ENCODE assay signal across 9 cellular contexts in genomic region chr1:44609412-44609767, GRCh38.
A peak's percentile ranks its signal among the peaks of the same experiment; 100 is the strongest.
DNase-seq lines count a peak whose midpoint lies in the region; ATAC-seq, FAIRE-seq and TF ChIP-seq lines count a peak whose summit lies in the region.
"Had no signal": no experiment of that assay in that cellular context is flagged by ENCODE, and none has a peak within 500 bp of the region (broad histone marks: within the 10 kb centered on the region; RNA-seq: fewer than 3 reads in every experiment).

No MANE protein-coding gene starts in this region.

- CTCF ChIA-PET in A549 (lab: Yijun Ruan, JAX): interaction anchor here (0.9 to 3.6 kb wide), 4 partner anchors 8 to 42 kb away, joined by 3 to 24 read pairs (median 8); no protein-coding TSS in a partner anchor

- H3K9me3 Mint-ChIP-seq in GM23338: no peaks in the 10 kb centered on the region
- H3K9me3 Mint-ChIP-seq in effector memory CD8-positive, alpha-beta T cell: no peaks in the 10 kb centered on the region
- no peaks in the 10 kb centered on the region for H3K9me3 Mint-ChIP-seq in nephron progenitor cell
- H3K9me3 Mint-ChIP-seq: activated naive CD4-positive, alpha-beta T cell treated with anti-CD3 and anti-CD28 coated beads, Interleukin-2, amount 50 U/mL, for 24 hours had no signal

- H3K36me3 ChIP-seq in GM23338 (ENCODE audit: insufficient read depth) (no peaks in the 10 kb centered on the region), SU-DHL-6 (ENCODE audit: low read length) (no peaks in the 10 kb centered on the region)

- TF ChIP-seq RAD21 in A549 (conservative IDR thresholded peaks at IDR 0.05 in 1 of 2, IDR thresholded peaks at IDR 0.05 in 1 of 2): peak in 1 of 2 experiments; percentile 45; a peak in 2 of 5 replicates

- H3K27me3 ChIP-seq in GM23338 (ENCODE audit: insufficient read depth): no peaks in the 10 kb centered on the region
- no peaks in the 10 kb centered on the region for H3K27me3 ChIP-seq in SU-DHL-6 (ENCODE audit: low read length)

- H3K9me3 ChIP-seq in A549 (no peaks in the 10 kb centered on the region), SU-DHL-6 (ENCODE audit: insufficient read depth, low read length) (no peaks in the 10 kb centered on the region)

- POLR2A ChIA-PET in A549 (lab: Yijun Ruan, JAX): no interaction called here

- ATAC-seq in A549: peak; percentile 55 to 86; a peak in 3 of 6 replicates
- ATAC-seq in GM23338: peak; percentile 92
- ATAC-seq in effector memory CD8-positive, alpha-beta T cell (replicated peaks): no peak
- ATAC-seq in GM18870 (IDR thresholded peaks at IDR 0.05; ENCODE audit: unreplicated experiment): no peak
- no peak for ATAC-seq in GM21515 (IDR thresholded peaks at IDR 0.05; ENCODE audit: unreplicated experiment)
- no peak for ATAC-seq in GM21360 (IDR thresholded peaks at IDR 0.05; ENCODE audit: unreplicated experiment)

- no peak for TF ChIP-seq POLR2A in A549 (IDR thresholded peaks at IDR 0.05; ENCODE audit: low read length)

- H3K4me3 Mint-ChIP-seq in GM23338: no peak overlapping the region
- no peak overlapping the region for H3K4me3 Mint-ChIP-seq in effector memory CD8-positive, alpha-beta T cell
- H3K4me3 Mint-ChIP-seq in nephron progenitor cell: no peak overlapping the region
- H3K4me3 Mint-ChIP-seq: activated naive CD4-positive, alpha-beta T cell treated with anti-CD3 and anti-CD28 coated beads, Interleukin-2, amount 50 U/mL, for 24 hours had no signal

- no peak overlapping the region for H2AFZ ChIP-seq in GM23338
- H2AFZ ChIP-seq in SU-DHL-6 (ENCODE audit: low read depth, low read length, severe bottlenecking): no peak overlapping the region

- H3K4me3 ChIP-seq in A549 (no peak overlapping the region), GM23338 (no peak overlapping the region), SU-DHL-6 (ENCODE audit: insufficient read depth, low read length, poor library complexity, severe bottlenecking) (no peak overlapping the region)

- H3K9me2 ChIP-seq in GM23338 (ENCODE audit: insufficient read depth): peaks cover 2% of the 10 kb centered on the region; the same call in 1 of the 2 replicates
- H3K9me2 ChIP-seq in SU-DHL-6 (replicated peaks; ENCODE audit: insufficient read depth, low read length): no peaks in the 10 kb centered on the region

- no peak overlapping the region for H3K9ac ChIP-seq in SU-DHL-6 (ENCODE audit: low read length)

- H3K36me3 Mint-ChIP-seq in GM23338 (ENCODE audit: low read depth): no peaks in the 10 kb centered on the region; the same call in 2 of the 3 replicates
- H3K36me3 Mint-ChIP-seq in effector memory CD8-positive, alpha-beta T cell (ENCODE audit: insufficient read depth): no peaks in the 10 kb centered on the region
- H3K36me3 Mint-ChIP-seq in nephron progenitor cell (ENCODE audit: low read depth): no peaks in the 10 kb centered on the region
- H3K36me3 Mint-ChIP-seq: activated naive CD4-positive, alpha-beta T cell treated with anti-CD3 and anti-CD28 coated beads, Interleukin-2, amount 50 U/mL, for 24 hours had no signal

- no peaks in the 10 kb centered on the region for H3K4me1 ChIP-seq in A549
- H3K4me1 ChIP-seq in GM23338 (ENCODE audit: insufficient read depth): peaks cover 16% of the 10 kb centered on the region

- no peak for FAIRE-seq in A549 (lab: Jason Lieb, UNC)

- DNase-seq in A549 (ENCODE audit: low read depth in 1 of 2, low spot score in 1 of 2) (peak in 1 of 2 experiments; percentile 30), GM23338 (ENCODE audit: low spot score) (peak; percentile 91), nephron progenitor cell (peak; percentile 77)
- DNase-seq in effector memory CD8-positive, alpha-beta T cell: peak; percentile 13 to 29 (median 20)

- H4K20me1 ChIP-seq in GM23338 (replicated peaks; ENCODE audit: insufficient read depth): no peaks in the 10 kb centered on the region; the same call in none of the 2 replicates
- no peaks in the 10 kb centered on the region for H4K20me1 ChIP-seq in SU-DHL-6 (ENCODE audit: low read depth, low read length)

- H3K27me3 Mint-ChIP-seq in GM23338 (ENCODE audit: insufficient read depth, low read depth, poor library complexity) (peaks cover 13% of the 10 kb centered on the region), nephron progenitor cell (ENCODE audit: low read depth, poor library complexity) (peaks cover 33% of the 10 kb centered on the region)
- H3K27me3 Mint-ChIP-seq in effector memory CD8-positive, alpha-beta T cell: peaks cover 6 to 11% of the 10 kb centered on the region in 2 donors
- H3K27me3 Mint-ChIP-seq: activated naive CD4-positive, alpha-beta T cell treated with anti-CD3 and anti-CD28 coated beads, Interleukin-2, amount 50 U/mL, for 24 hours had no signal

- no peaks in the 10 kb centered on the region for H3F3A ChIP-seq in GM23338 (replicated peaks; ENCODE audit: low read depth)
- H3F3A ChIP-seq in SU-DHL-6 (ENCODE audit: insufficient read depth): no peaks in the 10 kb centered on the region

- H3K27ac ChIP-seq in A549: no peak overlapping the region
- H3K27ac ChIP-seq in GM23338 (ENCODE audit: low read depth): no peak overlapping the region
- H3K27ac ChIP-seq in SU-DHL-6 (ENCODE audit: low read depth, low read length): no peak overlapping the region

- peak; percentile 26; the same call in 1 of the 3 replicates for TF ChIP-seq CTCF in A549 (IDR thresholded peaks at IDR 0.05)
- TF ChIP-seq CTCF in GM23338 (conservative IDR thresholded peaks at IDR 0.05; ENCODE audit: low read depth in 2 of 2): peak; percentile 65 to 89
- TF ChIP-seq CTCF in SU-DHL-6 (IDR thresholded peaks at IDR 0.05; ENCODE audit: insufficient read depth, low read length, poor library complexity, severe bottlenecking): peak; percentile 45
- TF ChIP-seq CTCF in nephron progenitor cell (IDR thresholded peaks at IDR 0.05): peak; percentile 51

- H3K79me2 ChIP-seq in GM23338 (replicated peaks; ENCODE audit: insufficient read depth) (no peaks in the 10 kb centered on the region), SU-DHL-6 (ENCODE audit: insufficient read depth, low read length) (no peaks in the 10 kb centered on the region)

- H3K27ac Mint-ChIP-seq in GM23338: no peak overlapping the region
- no peak overlapping the region for H3K27ac Mint-ChIP-seq in effector memory CD8-positive, alpha-beta T cell
- no peak overlapping the region for H3K27ac Mint-ChIP-seq in nephron progenitor cell
- H3K27ac Mint-ChIP-seq: activated naive CD4-positive, alpha-beta T cell treated with anti-CD3 and anti-CD28 coated beads, Interleukin-2, amount 50 U/mL, for 24 hours had no signal

- WGBS in A549 (ENCODE audit: missing lambda C conversion rate): 50% methylated on average over 6 of the region's 10 CpGs

- TF ChIP-seq EP300 in A549 (IDR thresholded peaks at IDR 0.05): no peak

- H3K4me2 ChIP-seq in A549 (no peak overlapping the region), GM23338 (peak overlapping the region; percentile 41; the same call in 1 of the 2 replicates), SU-DHL-6 (ENCODE audit: low read depth, low read length, poor library complexity, severe bottlenecking) (no peak overlapping the region)

- peaks cover 23% of the 10 kb centered on the region for H3K4me1 Mint-ChIP-seq in GM23338
- no peaks in the 10 kb centered on the region for H3K4me1 Mint-ChIP-seq in effector memory CD8-positive, alpha-beta T cell (ENCODE audit: low read depth in 2 of 2)
- H3K4me1 Mint-ChIP-seq in nephron progenitor cell: peaks cover 57% of the 10 kb centered on the region
- H3K4me1 Mint-ChIP-seq: activated naive CD4-positive, alpha-beta T cell treated with anti-CD3 and anti-CD28 coated beads, Interleukin-2, amount 50 U/mL, for 24 hours had no signal

TF ChIP-seq in A549, 52 proteins besides CTCF, POLR2A, EP300 and RAD21 (continues in another document):
- TF ChIP-seq, protein P1, sequence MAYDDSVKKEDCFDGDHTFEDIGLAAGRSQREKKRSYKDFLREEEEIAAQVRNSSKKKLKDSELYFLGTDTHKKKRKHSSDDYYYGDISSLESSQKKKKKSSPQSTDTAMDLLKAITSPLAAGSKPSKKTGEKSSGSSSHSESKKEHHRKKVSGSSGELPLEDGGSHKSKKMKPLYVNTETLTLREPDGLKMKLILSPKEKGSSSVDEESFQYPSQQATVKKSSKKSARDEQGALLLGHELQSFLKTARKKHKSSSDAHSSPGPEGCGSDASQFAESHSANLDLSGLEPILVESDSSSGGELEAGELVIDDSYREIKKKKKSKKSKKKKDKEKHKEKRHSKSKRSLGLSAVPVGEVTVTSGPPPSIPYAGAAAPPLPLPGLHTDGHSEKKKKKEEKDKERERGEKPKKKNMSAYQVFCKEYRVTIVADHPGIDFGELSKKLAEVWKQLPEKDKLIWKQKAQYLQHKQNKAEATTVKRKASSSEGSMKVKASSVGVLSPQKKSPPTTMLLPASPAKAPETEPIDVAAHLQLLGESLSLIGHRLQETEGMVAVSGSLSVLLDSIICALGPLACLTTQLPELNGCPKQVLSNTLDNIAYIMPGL (CRISPR knock-in tag; IDR thresholded peaks at IDR 0.05; ENCODE audit: borderline replicate concordance): no peak
- no peak for TF ChIP-seq BHLHE40 (IDR thresholded peaks at IDR 0.05; ENCODE audit: low read depth, low read length)
- TF ChIP-seq KDM5A (IDR thresholded peaks at IDR 0.05): no peak
- no peak for TF ChIP-seq RCOR1 (IDR thresholded peaks at IDR 0.05; ENCODE audit: low read depth, low read length)
- no peak for TF ChIP-seq KDM1A (IDR thresholded peaks at IDR 0.05; ENCODE audit: low read depth)
- TF ChIP-seq ESRRA (IDR thresholded peaks at IDR 0.05; ENCODE audit: borderline replicate concordance, low read length): no peak
- no peak for TF ChIP-seq EHF (CRISPR knock-in tag; IDR thresholded peaks at IDR 0.05)

TF ChIP-seq in GM23338, 12 proteins besides CTCF, POLR2A, EP300 and RAD21 (continues in another document):
- TF ChIP-seq EZH2 (IDR thresholded peaks at IDR 0.05; ENCODE audit: low read depth, unreplicated experiment) (no peak), ZNF114 (CRISPR knock-in tag; IDR thresholded peaks at IDR 0.05) (no peak), STAT1 (IDR thresholded peaks at IDR 0.05; ENCODE audit: unreplicated experiment) (no peak), POLR2AphosphoS5 (IDR thresholded peaks at IDR 0.05; ENCODE audit: low read depth) (no peak), EZH2phosphoT487 (IDR thresholded peaks at IDR 0.05; ENCODE audit: unreplicated experiment) (no peak), CREB1 (CRISPR knock-in tag; IDR thresholded peaks at IDR 0.05; ENCODE audit: low read depth) (no peak), NANOG (IDR thresholded peaks at IDR 0.05; ENCODE audit: borderline replicate concordance) (no peak), ZNF331 (CRISPR knock-in tag; IDR thresholded peaks at IDR 0.05; ENCODE audit: low read depth) (no peak), JUNB (IDR thresholded peaks at IDR 0.05; ENCODE audit: unreplicated experiment) (no peak)

Comparison
In these comparisons a context has a peak if more than half of its experiments do, and no peak if none do; other contexts are left out.
1. ATAC-seq: peak in A549 (2 of 2) and GM23338 (single experiment); none in effector memory CD8-positive, alpha-beta T cell (single experiment), GM18870 (single experiment), GM21515 (single experiment) and GM21360 (single experiment).
2. CTCF ChIP-seq: peak in every context shown above with its lines; median percentile 77 in GM23338; 51 in nephron progenitor cell; 45 in SU-DHL-6; 26 in A549.